Comparison of ENCODE assay signal across 7 cellular contexts in genomic region chr1:16904560-16905111, GRCh38. TPM values are rescaled to one million over a fixed set of nuclear protein-coding genes. Genes with fewer than 3 reads are reported as not detected.
DNase-seq lines count a peak whose midpoint lies in the region; ATAC-seq, FAIRE-seq and TF ChIP-seq lines count a peak whose summit lies in the region.

No MANE protein-coding gene starts in this region.

- H3K27ac ChIP-seq in K562 (ENCODE audit: extremely low read depth, low read depth, low read length) (peak overlapping the region; percentile 99), iPS DF 6.9 (ENCODE audit: low read length) (no peak overlapping the region), sigmoid colon (peak overlapping the region; percentile 88 to 92 (median 91))

- H3K4me1 ChIP-seq in K562 (replicated peaks in 1 of 2; ENCODE audit: control insufficient read depth in 2 of 2, insufficient read depth in 2 of 2, low read length in 2 of 2): peaks cover 13 to 19% of the 10 kb centered on the region in 2 experiments; a peak in 4 of 5 replicates
- no peaks in the 10 kb centered on the region; the same call in 1 of the 2 replicates for H3K4me1 ChIP-seq in iPS DF 6.9 (ENCODE audit: control insufficient read depth, insufficient read depth, low read length)
- peaks cover 0 to 26% (median 20%) of the 10 kb centered on the region in 4 donors for H3K4me1 ChIP-seq in sigmoid colon

- H3K9ac ChIP-seq in K562 (ENCODE audit: insufficient read depth in 1 of 2, low read depth in 2 of 2, low read length in 2 of 2): peak overlapping the region; percentile 98

- FAIRE-seq in GM18507 (lab: Jason Lieb, UNC) (peak; percentile 96), K562 (lab: Jason Lieb, UNC) (peak; percentile 91)

- under 1% methylated on average over 27 of the region's 27 CpGs for WGBS in K562 (ENCODE audit: insufficient coverage, low coverage, missing lambda C conversion rate)
- WGBS in iPS DF 6.9 (ENCODE audit: insufficient coverage, insufficient read length): no CpG with 5 or more reads among the region's 27 CpGs
- 0 to 1% methylated on average over 27 of the region's 27 CpGs for WGBS in sigmoid colon, 2 donors

- peak overlapping the region; percentile 36 for H3K4me3 ChIP-seq in K562
- H3K4me3 ChIP-seq in iPS DF 6.9 (ENCODE audit: low read length): peak overlapping the region; percentile 23; the same call in 1 of the 2 replicates
- H3K4me3 ChIP-seq in sigmoid colon: peak overlapping the region; percentile 25 to 53 (median 50)

- ATAC-seq in HG03025 (IDR thresholded peaks at IDR 0.05; ENCODE audit: low FRiP score, unreplicated experiment) (peak; percentile 78), K562 (peak; percentile 93)

- in situ Hi-C loops in K562 (cut with MboI): loop anchor here (25.0 kb wide), 1 partner anchor 292 kb away; the partner anchor contains the start of gene NBPF1

- TF ChIP-seq EP300 in K562 (IDR thresholded peaks at IDR 0.05; ENCODE audit: low read length) (no peak), sigmoid colon (IDR thresholded peaks at IDR 0.05) (peak in 1 of 4 donors; percentile 48)

- no peak for TF ChIP-seq RAD21 in K562 (CRISPR knock-in tag; conservative IDR thresholded peaks at IDR 0.05 in 1 of 2, IDR thresholded peaks at IDR 0.05 in 1 of 2)

- H4K20me1 ChIP-seq in K562 (replicated peaks; ENCODE audit: control insufficient read depth, insufficient read depth, low read length): no peaks in the 10 kb centered on the region

- BruUV-seq in K562 (replicated peaks; lab: Mats Ljungman, UMichigan): no TSS peak

- intact Hi-C loops in K562 (cut with micrococcal nuclease): loop anchor here (1.0 kb wide), 2 partner anchors 8 to 283 kb away; no protein-coding TSS in a partner anchor
- intact Hi-C loops in sigmoid colon (cut with DNase I): no loop called here

- H3K27me3 ChIP-seq in K562 (ENCODE audit: control insufficient read depth in 2 of 2, insufficient read depth in 2 of 2, low read length in 2 of 2): no peaks in the 10 kb centered on the region
- H3K27me3 ChIP-seq in iPS DF 6.9 (ENCODE audit: control insufficient read depth, insufficient read depth, low read length): no peaks in the 10 kb centered on the region
- no peaks in the 10 kb centered on the region for H3K27me3 ChIP-seq in sigmoid colon

- no peaks in the 10 kb centered on the region for H3K79me2 ChIP-seq in K562 (ENCODE audit: control insufficient read depth, insufficient read depth, low read length)

- DNase-seq in GM18507 (ENCODE audit: extremely low spot score, insufficient read length, low read depth): peak; percentile 86
- DNase-seq in NCI-H2029 treated with DMSO at 0.1 percent for 48 hours (lab: John Stamatoyannopoulos, UW): peak; percentile 96
- DNase-seq in T1000 (lab: John Stamatoyannopoulos, UW): peak; percentile 98
- DNase-seq in K562 (ENCODE audit: extremely low read depth in 1 of 4, low spot score in 3 of 4): peak; percentile 94 to 99 (median 95)
- peak; percentile 98 for DNase-seq in iPS DF 6.9 (ENCODE audit: low read depth, low spot score)
- DNase-seq in sigmoid colon: peak; percentile 100

- CTCF ChIA-PET in K562 (lab: Yijun Ruan, JAX; ENCODE audit: low intra/inter-chr PET ratio): no interaction called here

- TF ChIP-seq POLR2A in K562 (conservative IDR thresholded peaks at IDR 0.05) (no peak), sigmoid colon (IDR thresholded peaks at IDR 0.05) (peak; percentile 79 to 96)

- POLR2A ChIA-PET in K562 (lab: Yijun Ruan, JAX): interaction anchor here (0.6 to 4.0 kb wide), 47 partner anchors 9 to 1133 kb away, joined by 3 to 71 read pairs (median 5); partner anchors contain the start of genes CROCC, RNU1-1, RNU1-2 and SDHB

- H3K9me3 ChIP-seq in K562 (replicated peaks; ENCODE audit: control insufficient read depth, insufficient read depth, low read depth, low read length) (0 out of 2 replicates have a peak, but pooled peaks cover 7% of the 10 kb centered on the region), iPS DF 6.9 (ENCODE audit: control insufficient read depth, insufficient read depth, low read length) (no peaks in the 10 kb centered on the region), sigmoid colon (no peaks in the 10 kb centered on the region)

- H3K36me3 ChIP-seq in K562 (ENCODE audit: control insufficient read depth, insufficient read depth, low read length) (no peaks in the 10 kb centered on the region), iPS DF 6.9 (ENCODE audit: control insufficient read depth, insufficient read depth, low read length) (no peaks in the 10 kb centered on the region), sigmoid colon (no peaks in the 10 kb centered on the region)

- TF ChIP-seq CTCF in K562 (IDR thresholded peaks at IDR 0.05 in 2 of 3, conservative IDR thresholded peaks at IDR 0.05 in 1 of 3; ENCODE audit: insufficient read depth in 2 of 3, low read depth in 1 of 3, low read length in 3 of 3): 0 out of 6 replicates have a peak, but pooled peaks of 1 of the 3 experiments have one; percentile 0
- no peak for TF ChIP-seq CTCF in sigmoid colon (IDR thresholded peaks at IDR 0.05)

- peak overlapping the region; percentile 98 for H2AFZ ChIP-seq in K562 (ENCODE audit: low read depth, low read length)

- peak overlapping the region; percentile 75 for H3K4me2 ChIP-seq in K562 (ENCODE audit: insufficient read depth, low read length)

- H3K9me1 ChIP-seq in K562 (ENCODE audit: control insufficient read depth, insufficient read depth, low read length): no peaks in the 10 kb centered on the region

TF ChIP-seq in K562, 482 proteins besides CTCF, POLR2A, EP300 and RAD21 (continues in another document):
- no peak for TF ChIP-seq HEY1 (CRISPR knock-in tag; IDR thresholded peaks at IDR 0.05; ENCODE audit: borderline replicate concordance)
- no peak for TF ChIP-seq ZNF589 (CRISPR knock-in tag; IDR thresholded peaks at IDR 0.05; ENCODE audit: low read depth)
- TF ChIP-seq PRPF4 (IDR thresholded peaks at IDR 0.05; ENCODE audit: insufficient read depth, low read depth, low read length, poor library complexity, severe bottlenecking): no peak
- TF ChIP-seq, protein P1, sequence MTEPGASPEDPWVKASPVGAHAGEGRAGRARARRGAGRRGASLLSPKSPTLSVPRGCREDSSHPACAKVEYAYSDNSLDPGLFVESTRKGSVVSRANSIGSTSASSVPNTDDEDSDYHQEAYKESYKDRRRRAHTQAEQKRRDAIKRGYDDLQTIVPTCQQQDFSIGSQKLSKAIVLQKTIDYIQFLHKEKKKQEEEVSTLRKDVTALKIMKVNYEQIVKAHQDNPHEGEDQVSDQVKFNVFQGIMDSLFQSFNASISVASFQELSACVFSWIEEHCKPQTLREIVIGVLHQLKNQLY (CRISPR knock-in tag; conservative IDR thresholded peaks at IDR 0.05): peak in 1 of 2 experiments; percentile 81; a peak in 1 of 4 replicates
- TF ChIP-seq GABPB1 (CRISPR knock-in tag; IDR thresholded peaks at IDR 0.05): peak; percentile 95
- no peak for TF ChIP-seq HLTF (IDR thresholded peaks at IDR 0.05)

RNA-seq across cellular contexts. Expression of gene RNU1-2, which starts 8.9 kb away (rescaled TPM):
- under 0.01 TPM in 2 replicates for total RNA-seq in K562 (2011; cell fraction: chromatin; rRNA removed; ENCODE audit: low replicate concordance)
- under 0.01 and 21,200 TPM in 2 replicates for total RNA-seq in K562 (2011; cell fraction: nucleolus; rRNA removed)
- total RNA-seq in K562 (2011; cell fraction: nucleoplasm; rRNA removed): under 0.01 and 24,158 TPM in 2 replicates
- total RNA-seq in K562 (2014; rRNA removed) (under 0.01 TPM in 2 replicates), K562 (2014; rRNA removed; fragmentation: Illumina TruSeq; extraction: Trizol) (28,565 and 32,823 TPM in 2 replicates), K562 (2015; rRNA removed; fragmentation: Illumina TruSeq; extraction: Trizol) (20,456 and 27,045 TPM in 2 replicates), K562 (2021) (2,231 and 2,538 TPM in 2 replicates), sigmoid colon (under 1 TPM; under 0.01 TPM)
- polyA plus RNA-seq in K562 (2011; rRNA removed) (83.9 TPM in 1 of 2 replicates, not detected in the other), K562 (2014; fragmentation: Illumina TruSeq; extraction: Trizol) (not detected in 2 replicates), K562 (2014; fragmentation: Nextera tagmentation; extraction: Ambion mirVana) (1 to 10 TPM in 1 of 2 experiments, not detected in 1; 3.0 TPM), K562 (2014; rRNA removed) (not detected in 2 replicates), sigmoid colon (not detected)
- under 0.01 TPM in 1 of 2 replicates, not detected in the other for polyA plus RNA-seq in K562 (2011; cell fraction: cytosol; rRNA removed)
- under 0.01 and 1,424 TPM in 2 replicates for polyA plus RNA-seq in K562 (2011; cell fraction: nucleus; rRNA removed)
- polyA plus RNA-seq in K562 (2012): 25.1 TPM in 1 of 2 replicates, not detected in the other
- polyA minus RNA-seq in K562 (2011; rRNA and poly(A)+ RNA removed): 10,756 and 20,531 TPM in 2 replicates
- polyA minus RNA-seq in K562 (2011; cell fraction: cytosol; rRNA and poly(A)+ RNA removed): 58,964 and 66,171 TPM in 2 replicates
- 66,769 and 85,880 TPM in 2 replicates for polyA minus RNA-seq in K562 (2011; cell fraction: nucleus; rRNA and poly(A)+ RNA removed)

RNA-seq across cellular contexts. Expression of gene CROCC, which starts 17.1 kb away (rescaled TPM):
- total RNA-seq in K562 (2011; cell fraction: chromatin; rRNA removed; ENCODE audit: low replicate concordance): 51.0 and 132 TPM in 2 replicates
- 69.0 and 78.0 TPM in 2 replicates for total RNA-seq in K562 (2011; cell fraction: nucleolus; rRNA removed)
- 84.0 and 111 TPM in 2 replicates for total RNA-seq in K562 (2011; cell fraction: nucleoplasm; rRNA removed)
- 6.3 and 9.7 TPM in 2 replicates for total RNA-seq in K562 (2014; rRNA removed)
- total RNA-seq in K562 (2014; rRNA removed; fragmentation: Illumina TruSeq; extraction: Trizol): 1.9 and 3.0 TPM in 2 replicates
- 7.3 and 7.6 TPM in 2 replicates for total RNA-seq in K562 (2015; rRNA removed; fragmentation: Illumina TruSeq; extraction: Trizol)
- 9.3 and 10.4 TPM in 2 replicates for total RNA-seq in K562 (2021)
- polyA plus RNA-seq in K562 (2011; rRNA removed): 8.6 and 15.2 TPM in 2 replicates
- polyA plus RNA-seq in K562 (2011; cell fraction: cytosol; rRNA removed): 5.8 and 6.7 TPM in 2 replicates
- 80.5 and 99.7 TPM in 2 replicates for polyA plus RNA-seq in K562 (2011; cell fraction: nucleus; rRNA removed)
- 10.2 and 16.9 TPM in 2 replicates for polyA plus RNA-seq in K562 (2012)
- polyA plus RNA-seq in K562 (2014; fragmentation: Illumina TruSeq; extraction: Trizol): 7.8 and 8.4 TPM in 2 replicates
- under 1 TPM; 0.17 TPM for polyA plus RNA-seq in K562 (2014; fragmentation: Nextera tagmentation; extraction: Ambion mirVana)
- 14.4 and 15.4 TPM in 2 replicates for polyA plus RNA-seq in K562 (2014; rRNA removed)
- polyA minus RNA-seq in K562 (2011; rRNA and poly(A)+ RNA removed): 5.7 and 7.6 TPM in 2 replicates
- 2.3 and 2.7 TPM in 2 replicates for polyA minus RNA-seq in K562 (2011; cell fraction: cytosol; rRNA and poly(A)+ RNA removed)
- polyA minus RNA-seq in K562 (2011; cell fraction: nucleus; rRNA and poly(A)+ RNA removed): 14.9 and 19.0 TPM in 2 replicates
- total RNA-seq in sigmoid colon: 10 to 100 TPM; 11.4 to 25.5 (median 20.3) TPM
- polyA plus RNA-seq in sigmoid colon: 10 to 100 TPM in 1 of 3 donors, 1 to 10 TPM in 2; 3.5 to 24.3 (median 7.8) TPM
